ENCODE assay signal across 16 cellular contexts in the genomic region with DNA sequence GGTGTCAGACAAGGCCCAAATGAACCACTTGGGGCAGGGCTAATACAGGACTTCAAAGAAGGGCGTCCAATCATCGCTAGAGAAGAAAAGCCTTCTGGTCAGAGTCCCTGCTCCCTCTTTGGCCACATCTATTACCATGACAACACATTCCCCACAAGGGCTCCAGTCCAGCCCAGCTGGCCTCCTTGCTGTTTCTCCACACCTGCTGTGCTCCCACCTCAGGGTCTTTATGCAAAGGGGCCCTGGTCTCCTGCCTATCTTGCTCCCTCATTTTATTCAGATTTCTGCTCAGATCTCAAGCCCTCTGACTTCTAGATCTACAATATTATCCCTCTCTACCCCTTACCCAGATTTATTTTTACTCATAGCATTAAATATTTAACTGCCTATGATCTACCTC. TPM values are rescaled to one million over a fixed set of nuclear protein-coding genes. Genes with fewer than 3 reads are reported as not detected.
DNase-seq lines count a peak whose midpoint lies in the region; ATAC-seq and TF ChIP-seq lines count a peak whose summit lies in the region.
"Had no signal": no experiment of that assay in that cellular context is flagged by ENCODE, and none has a peak within 500 bp of the region (broad histone marks: within the 10 kb centered on the region; RNA-seq: fewer than 3 reads in every experiment).

No MANE protein-coding gene starts in this region.

- no peak overlapping the region for H3K4me3 ChIP-seq in SJCRH30

- no peaks in the 10 kb centered on the region for H3K36me3 Mint-ChIP-seq in WTC11
- H3K36me3 Mint-ChIP-seq: CD14-positive monocyte; CD8-positive, alpha-beta T cell had no signal

- no peaks in the 10 kb centered on the region for H3K9me3 ChIP-seq in SJCRH30 (replicated peaks)
- H3K9me3 ChIP-seq: Caco-2 had no signal

- ATAC-seq in WTC11, result no peak; the same call in 1 of the 2 replicates
- ATAC-seq in GM18867 (IDR thresholded peaks at IDR 0.05; ENCODE audit: unreplicated experiment), result no peak
- ATAC-seq: CD8-positive, alpha-beta T cell had no signal

- no peaks in the 10 kb centered on the region; the same call in 1 of the 2 replicates for H3K27me3 Mint-ChIP-seq in WTC11 (ENCODE audit: low read depth)

- no peak overlapping the region for H3K4me3 Mint-ChIP-seq in WTC11
- H3K4me3 Mint-ChIP-seq: CD14-positive monocyte; CD8-positive, alpha-beta T cell had no signal

- H3K27me3 ChIP-seq in SJCRH30, result no peaks in the 10 kb centered on the region

- H3K27ac ChIP-seq in SJCRH30, result no peak overlapping the region
- H3K27ac ChIP-seq: 22Rv1 had no signal

- H3K36me3 ChIP-seq in SJCRH30, result no peaks in the 10 kb centered on the region

- no peak for TF ChIP-seq CTCF in WTC11 (IDR thresholded peaks at IDR 0.05)

- peak; percentile 6 for DNase-seq in DMS53 (lab: John Stamatoyannopoulos, UW)
- no peak for DNase-seq in DMS53 treated with DMSO at 0.1 percent for 48 hours (lab: John Stamatoyannopoulos, UW; ENCODE audit: unreplicated experiment)
- peak; percentile 92 for DNase-seq in NCI-H146 (lab: John Stamatoyannopoulos, UW)
- DNase-seq in WTC11 (ENCODE audit: low spot score), result no peak
- no peak for DNase-seq in SJCRH30
- DNase-seq in activated gamma-delta T cell treated with Interleukin-2 at 50 U/mL for 16 hours, result no peak
- DNase-seq: Caco-2; CD8-positive, alpha-beta T cell; DMS79; GDM1; KBM-7 had no signal

- CTCF ChIA-PET in WTC11 (lab: Charles Lee), result interaction anchor here (1.1 kb wide), 1 partner anchor 55 kb away, joined by 3 read pairs; no protein-coding TSS in a partner anchor

- no peak overlapping the region for H3K27ac Mint-ChIP-seq in WTC11
- H3K27ac Mint-ChIP-seq: CD14-positive monocyte; CD8-positive, alpha-beta T cell had no signal

- no peaks in the 10 kb centered on the region for H3K4me1 ChIP-seq in SJCRH30
- H3K4me1 ChIP-seq: Caco-2 had no signal

- H3K4me1 Mint-ChIP-seq in WTC11, result peaks cover 20% of the 10 kb centered on the region
- H3K4me1 Mint-ChIP-seq: CD14-positive monocyte had no signal

- peaks cover 6% of the 10 kb centered on the region for H3K9me3 Mint-ChIP-seq in WTC11
- H3K9me3 Mint-ChIP-seq: CD8-positive, alpha-beta T cell had no signal

- POLR2A ChIA-PET in WTC11 (lab: Charles Lee), result no interaction called here

TF ChIP-seq in WTC11, 78 proteins besides CTCF, POLR2A, EP300 and RAD21:
- peak; percentile 95 for TF ChIP-seq ZNF423 (CRISPR knock-in tag; IDR thresholded peaks at IDR 0.05)
- TF ChIP-seq, protein P1, sequence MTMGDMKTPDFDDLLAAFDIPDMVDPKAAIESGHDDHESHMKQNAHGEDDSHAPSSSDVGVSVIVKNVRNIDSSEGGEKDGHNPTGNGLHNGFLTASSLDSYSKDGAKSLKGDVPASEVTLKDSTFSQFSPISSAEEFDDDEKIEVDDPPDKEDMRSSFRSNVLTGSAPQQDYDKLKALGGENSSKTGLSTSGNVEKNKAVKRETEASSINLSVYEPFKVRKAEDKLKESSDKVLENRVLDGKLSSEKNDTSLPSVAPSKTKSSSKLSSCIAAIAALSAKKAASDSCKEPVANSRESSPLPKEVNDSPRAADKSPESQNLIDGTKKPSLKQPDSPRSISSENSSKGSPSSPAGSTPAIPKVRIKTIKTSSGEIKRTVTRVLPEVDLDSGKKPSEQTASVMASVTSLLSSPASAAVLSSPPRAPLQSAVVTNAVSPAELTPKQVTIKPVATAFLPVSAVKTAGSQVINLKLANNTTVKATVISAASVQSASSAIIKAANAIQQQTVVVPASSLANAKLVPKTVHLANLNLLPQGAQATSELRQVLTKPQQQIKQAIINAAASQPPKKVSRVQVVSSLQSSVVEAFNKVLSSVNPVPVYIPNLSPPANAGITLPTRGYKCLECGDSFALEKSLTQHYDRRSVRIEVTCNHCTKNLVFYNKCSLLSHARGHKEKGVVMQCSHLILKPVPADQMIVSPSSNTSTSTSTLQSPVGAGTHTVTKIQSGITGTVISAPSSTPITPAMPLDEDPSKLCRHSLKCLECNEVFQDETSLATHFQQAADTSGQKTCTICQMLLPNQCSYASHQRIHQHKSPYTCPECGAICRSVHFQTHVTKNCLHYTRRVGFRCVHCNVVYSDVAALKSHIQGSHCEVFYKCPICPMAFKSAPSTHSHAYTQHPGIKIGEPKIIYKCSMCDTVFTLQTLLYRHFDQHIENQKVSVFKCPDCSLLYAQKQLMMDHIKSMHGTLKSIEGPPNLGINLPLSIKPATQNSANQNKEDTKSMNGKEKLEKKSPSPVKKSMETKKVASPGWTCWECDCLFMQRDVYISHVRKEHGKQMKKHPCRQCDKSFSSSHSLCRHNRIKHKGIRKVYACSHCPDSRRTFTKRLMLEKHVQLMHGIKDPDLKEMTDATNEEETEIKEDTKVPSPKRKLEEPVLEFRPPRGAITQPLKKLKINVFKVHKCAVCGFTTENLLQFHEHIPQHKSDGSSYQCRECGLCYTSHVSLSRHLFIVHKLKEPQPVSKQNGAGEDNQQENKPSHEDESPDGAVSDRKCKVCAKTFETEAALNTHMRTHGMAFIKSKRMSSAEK (CRISPR knock-in tag; IDR thresholded peaks at IDR 0.05; ENCODE audit: borderline replicate concordance), result no peak

RNA-seq across cellular contexts. Expression of a gene that starts 58.0 kb away (rescaled TPM):
- 0.59 to 1.1 TPM (median 0.76 TPM) in 3 replicates for total RNA-seq in WTC11 (2021)
- total RNA-seq in SJCRH30 (2014; rRNA removed; shearing (Covaris generic)), result 0.06 and 0.08 TPM in 2 replicates
- total RNA-seq: A673; Caco-2; CD8-positive, alpha-beta T cell; H4 had no signal

Comparison
In these comparisons a context has a peak if more than half of its experiments do, and no peak if none do; other contexts are left out.
1. DNase-seq: peak in DMS53 (single experiment) and NCI-H146 (single experiment); none in DMS53 treated with DMSO at 0.1 percent for 48 hours (single experiment), WTC11 (single experiment), SJCRH30 (0 of 2) and activated gamma-delta T cell treated with Interleukin-2 at 50 U/mL for 16 hours (single experiment).